ENCODE assay signal across 8 cellular contexts in the genomic region with DNA sequence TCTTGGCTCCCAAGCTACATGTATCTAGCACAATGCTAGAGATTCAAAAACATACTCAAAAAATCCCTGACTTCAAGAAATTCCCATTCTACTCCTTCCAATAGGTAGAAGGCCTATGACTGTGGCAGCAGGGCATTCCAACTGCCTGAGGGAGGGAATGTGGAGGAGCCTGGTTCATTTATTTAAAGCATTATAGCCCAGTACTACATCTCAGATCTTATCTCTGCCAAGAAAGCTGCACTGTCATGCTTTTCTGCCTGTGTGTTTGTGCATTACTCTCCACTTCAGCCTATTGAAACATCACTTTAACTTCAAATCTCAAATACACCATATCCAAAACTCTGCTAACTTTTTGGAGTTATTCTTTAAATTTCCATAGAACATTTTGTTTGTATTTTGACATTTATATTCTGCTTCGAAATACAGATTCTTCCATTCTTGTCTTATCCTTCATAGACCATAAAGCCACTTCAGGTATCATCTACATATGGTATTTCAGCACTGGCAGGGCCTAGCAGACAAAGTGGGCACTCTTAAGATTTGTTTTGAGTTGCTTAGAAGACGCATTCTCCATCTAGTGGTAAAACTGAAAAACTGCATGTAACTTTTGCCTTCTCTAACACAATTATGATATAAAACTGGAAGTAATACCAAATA. TPM values are rescaled to one million over a fixed set of nuclear protein-coding genes. Genes with fewer than 3 reads are reported as not detected.
DNase-seq lines count a peak whose midpoint lies in the region; TF ChIP-seq lines count a peak whose summit lies in the region.

No MANE protein-coding gene starts in this region.

- no peak overlapping the region for H3K27ac ChIP-seq in breast epithelium

- no peaks in the 10 kb centered on the region for H3K27me3 ChIP-seq in breast epithelium

- no peak for TF ChIP-seq POLR2A in breast epithelium (IDR thresholded peaks at IDR 0.05)

- H3K27ac Mint-ChIP-seq in type B pancreatic cell, result peak overlapping the region; percentile 29

- H3K4me1 ChIP-seq in breast epithelium, result no peaks in the 10 kb centered on the region

- DNase-seq in NK-92 treated with Interleukin-12 subunit alpha and Interleukin-12 subunit beta, amount 100 ng/mL, for 24 hours (lab: John Stamatoyannopoulos, UW), result peak; percentile 1
- DNase-seq in NK-92 (lab: John Stamatoyannopoulos, UW; ENCODE audit: unreplicated experiment), result no peak
- no peak for DNase-seq in HFF-Myc (ENCODE audit: extremely low read depth, low read depth)
- peak; percentile 17 for DNase-seq in NCI-H526 treated with DMSO at 0.1 percent for 48 hours (lab: John Stamatoyannopoulos, UW)
- no peak for DNase-seq in breast epithelium (ENCODE audit: low spot score in 2 of 2)
- peak; percentile 55 for DNase-seq in left kidney (ENCODE audit: low read depth, low spot score)
- no peak for DNase-seq in type B pancreatic cell (ENCODE audit: extremely low spot score, unreplicated experiment)
- no peak for DNase-seq in T1000 (lab: John Stamatoyannopoulos, UW)

- H3K4me1 Mint-ChIP-seq in type B pancreatic cell (ENCODE audit: unreplicated experiment), result peaks cover 6% of the 10 kb centered on the region

- no peaks in the 10 kb centered on the region for H3K27me3 Mint-ChIP-seq in type B pancreatic cell

- H3K36me3 Mint-ChIP-seq in type B pancreatic cell, result no peaks in the 10 kb centered on the region

- intact Hi-C loops in breast epithelium (cut with DNase I; ENCODE audit: low total_unique reads), result no loop called here

- no peak overlapping the region for H3K4me3 Mint-ChIP-seq in type B pancreatic cell

- H3K4me3 ChIP-seq in HFF-Myc (replicated peaks; ENCODE audit: low read depth, low read length) (no peak overlapping the region), breast epithelium (no peak overlapping the region)

- H3K36me3 ChIP-seq in breast epithelium, result no peaks in the 10 kb centered on the region

- TF ChIP-seq CTCF in HFF-Myc (IDR thresholded peaks at IDR 0.05; ENCODE audit: low read depth, low read length, missing control alignments) (peak; percentile 60), breast epithelium (IDR thresholded peaks at IDR 0.05) (peak; percentile 67 to 70 (median 67)), type B pancreatic cell (conservative IDR thresholded peaks at IDR 0.05) (peak; percentile 87)

- H3K9me3 ChIP-seq in breast epithelium, result no peaks in the 10 kb centered on the region

- no peaks in the 10 kb centered on the region for H3K9me3 Mint-ChIP-seq in type B pancreatic cell

RNA-seq across cellular contexts. Expression of a gene that starts 59.1 kb away (rescaled TPM):
- total RNA-seq in breast epithelium (10 to 100 TPM; 13.0 to 19.6 (median 19.3) TPM), type B pancreatic cell (ENCODE audit: low replicate concordance) (19.6 and 21.1 TPM in 2 replicates)

Comparison
In these comparisons a context has a peak if more than half of its experiments do, and no peak if none do; other contexts are left out.
1. DNase-seq: peak in NK-92 treated with Interleukin-12 subunit alpha and Interleukin-12 subunit beta, amount 100 ng/mL, for 24 hours (single experiment), NCI-H526 treated with DMSO at 0.1 percent for 48 hours (single experiment) and left kidney (single experiment); none in NK-92 (single experiment), HFF-Myc (single experiment), breast epithelium (0 of 2), type B pancreatic cell (single experiment) and T1000 (single experiment).
2. Peak in every context shown above with its lines, with median percentiles within 50 percentile points of each other: CTCF ChIP-seq.